ENCODE assay signal across 1 cellular context in genomic region chr7:100538654-100539435, GRCh38.
TF ChIP-seq lines count a peak whose summit lies in the region.

Gene AGFG2 (plus strand): TSS chr7:100539203. CDS start chr7:100539347, 144 bp downstream.

TF ChIP-seq in K562, 482 proteins besides CTCF, POLR2A, EP300 and RAD21 (continued from another document and continues in another):
- TF ChIP-seq USF1 (CRISPR knock-in tag; IDR thresholded peaks at IDR 0.05): peak; percentile 70
- TF ChIP-seq MEIS2 (IDR thresholded peaks at IDR 0.05; ENCODE audit: partially characterized antibody): peak; percentile 93
- TF ChIP-seq NKRF (IDR thresholded peaks at IDR 0.05; ENCODE audit: borderline replicate concordance): peak; percentile 99
- no peak for TF ChIP-seq NCOA1 (IDR thresholded peaks at IDR 0.05; ENCODE audit: low read depth)
- 0 out of 2 replicates have a peak, but pooled peaks have one; percentile 37 for TF ChIP-seq NR2C2 (CRISPR knock-in tag; IDR thresholded peaks at IDR 0.05)
- TF ChIP-seq NR2C2 (tag; IDR thresholded peaks at IDR 0.05): peak; percentile 82; the same call in 1 of the 2 replicates
- peak; percentile 96 for TF ChIP-seq E2F4 (CRISPR knock-in tag; IDR thresholded peaks at IDR 0.05; ENCODE audit: low read depth)
- peak; percentile 97 for TF ChIP-seq POLR2G (IDR thresholded peaks at IDR 0.05; ENCODE audit: low read depth, low read length)
- TF ChIP-seq MAFK (IDR thresholded peaks at IDR 0.05; ENCODE audit: low read length): 0 out of 2 replicates have a peak, but pooled peaks have one; percentile 1
- no peak for TF ChIP-seq TSC22D4 (tag; IDR thresholded peaks at IDR 0.05)
- no peak for TF ChIP-seq ZBTB34 (CRISPR knock-in tag; IDR thresholded peaks at IDR 0.05)
- TF ChIP-seq HES1 (IDR thresholded peaks at IDR 0.05; ENCODE audit: low read depth): peak; percentile 77
- no peak for TF ChIP-seq RBM15 (IDR thresholded peaks at IDR 0.05; ENCODE audit: insufficient read depth, low read length)
- TF ChIP-seq MXD1 (CRISPR knock-in tag; IDR thresholded peaks at IDR 0.05; ENCODE audit: borderline replicate concordance, poor library complexity, severe bottlenecking): peak; percentile 79
- TF ChIP-seq E2F8 (IDR thresholded peaks at IDR 0.05; ENCODE audit: low read depth, partially characterized antibody): peak; percentile 100
- peak; percentile 83 for TF ChIP-seq FIP1L1 (IDR thresholded peaks at IDR 0.05; ENCODE audit: low read depth, low read length, poor library complexity, severe bottlenecking)
- TF ChIP-seq ZNF232 (CRISPR knock-in tag; IDR thresholded peaks at IDR 0.05): peak; percentile 54; the same call in 1 of the 2 replicates
- peak; percentile 89 for TF ChIP-seq RBM25 (IDR thresholded peaks at IDR 0.05; ENCODE audit: low read depth, low read length, severe bottlenecking)
- no peak for TF ChIP-seq SMARCB1 (IDR thresholded peaks at IDR 0.05; ENCODE audit: insufficient read length, low read depth)
- TF ChIP-seq CC2D1A (IDR thresholded peaks at IDR 0.05): peak; percentile 58; the same call in 1 of the 2 replicates
- no peak for TF ChIP-seq STAT5B (CRISPR knock-in tag; IDR thresholded peaks at IDR 0.05)
- TF ChIP-seq POLR2AphosphoS5 (IDR thresholded peaks at IDR 0.05; ENCODE audit: control insufficient read depth, insufficient read depth, low read depth, low read length): peak; percentile 75; the same call in 1 of the 2 replicates
- TF ChIP-seq TRIM24 (IDR thresholded peaks at IDR 0.05): peak in 1 of 2 experiments; percentile 64; a peak in 2 of 4 replicates
- 0 out of 2 replicates have a peak, but pooled peaks have one; percentile 24 for TF ChIP-seq ZKSCAN1 (IDR thresholded peaks at IDR 0.05; ENCODE audit: low read depth, low read length)
- peak; percentile 67 for TF ChIP-seq ZFX (CRISPR knock-in tag; IDR thresholded peaks at IDR 0.05)
- peak; percentile 54; the same call in 1 of the 2 replicates for TF ChIP-seq TEAD4 (IDR thresholded peaks at IDR 0.05; ENCODE audit: low read length)
- TF ChIP-seq TEAD4 (CRISPR knock-in tag; IDR thresholded peaks at IDR 0.05; ENCODE audit: borderline replicate concordance): no peak
- peak; percentile 77 for TF ChIP-seq TFAP4 (CRISPR knock-in tag; IDR thresholded peaks at IDR 0.05; ENCODE audit: borderline replicate concordance)
- peak; percentile 73; the same call in 1 of the 2 replicates for TF ChIP-seq ARID4B (CRISPR knock-in tag; IDR thresholded peaks at IDR 0.05)
- no peak for TF ChIP-seq PBX2 (CRISPR knock-in tag; IDR thresholded peaks at IDR 0.05; ENCODE audit: low read depth)
- TF ChIP-seq PBX2 (tag; conservative IDR thresholded peaks at IDR 0.05; ENCODE audit: low read depth): peak; percentile 65
- peak; percentile 89 for TF ChIP-seq POLR2H (tag; IDR thresholded peaks at IDR 0.05; ENCODE audit: low read depth)
- peak; percentile 55; the same call in 1 of the 2 replicates for TF ChIP-seq CGGBP1 (CRISPR knock-in tag; IDR thresholded peaks at IDR 0.05)
- peak; percentile 81 for TF ChIP-seq HNRNPLL (IDR thresholded peaks at IDR 0.05; ENCODE audit: low read depth, low read length, poor library complexity, severe bottlenecking)
